In genomic region chr12:6532051-6532926, GRCh38 we compare ENCODE assay signal across 8 cellular contexts. TPM values are rescaled to one million over a fixed set of nuclear protein-coding genes. Genes with fewer than 3 reads are reported as not detected.
A peak's percentile ranks its signal among the peaks of the same experiment; 100 is the strongest.
DNase-seq lines count a peak whose midpoint lies in the region; ATAC-seq and TF ChIP-seq lines count a peak whose summit lies in the region.

No MANE protein-coding gene starts in this region.

- H3K27ac ChIP-seq in adipose tissue (ENCODE audit: low read depth, low read length) = peak overlapping the region; percentile 29
- peak overlapping the region; percentile 97 for H3K27ac ChIP-seq in left ventricle myocardium inferior (replicated peaks)
- peak overlapping the region; percentile 97 for H3K27ac ChIP-seq in psoas muscle
- peak overlapping the region; percentile 90 to 94 for H3K27ac ChIP-seq in uterus

- 24 to 39% (median 25%) methylated on average over 20 of the region's 20 CpGs for WGBS in adipose tissue, 3 donors
- 14 to 23% (median 16%) methylated on average over 20 of the region's 20 CpGs for WGBS in psoas muscle, 3 donors

- H3K36me3 ChIP-seq in left ventricle myocardium inferior (peaks cover 65% of the 10 kb centered on the region), psoas muscle (ENCODE audit: insufficient read depth in 1 of 2, low read depth in 1 of 2) (peaks cover 0 to 65% of the 10 kb centered on the region in 2 donors), uterus (no peaks in the 10 kb centered on the region)

- intact Hi-C loops in left ventricle myocardium inferior (cut with micrococcal nuclease) (no loop called here), psoas muscle (cut with DNase I) (loop anchor here in 1 of 2 donors (5.0 kb wide), 1 partner anchor 40 kb away; the partner anchor contains the start of genes MRPL51 and NCAPD2), uterus (cut with DNase I; ENCODE audit: low total_unique reads) (loop anchor here (10.0 kb wide), 1 partner anchor 197 kb away; no protein-coding TSS in a partner anchor)

- H3K27me3 ChIP-seq in left ventricle myocardium inferior (ENCODE audit: low read depth) (no peaks in the 10 kb centered on the region), psoas muscle (ENCODE audit: insufficient read depth in 3 of 3, low read length in 2 of 3) (no peaks in the 10 kb centered on the region), uterus (no peaks in the 10 kb centered on the region)

- H3K4me3 ChIP-seq in GM12865 (ENCODE audit: low read depth, low read length) = peak overlapping the region; percentile 92
- H3K4me3 ChIP-seq in left ventricle myocardium inferior = peak overlapping the region; percentile 99
- H3K4me3 ChIP-seq in psoas muscle = peak overlapping the region; percentile 86
- no peak overlapping the region for H3K4me3 ChIP-seq in uterus

- peak in 1 of 2 donors; percentile 31 for TF ChIP-seq POLR2A in uterus (IDR thresholded peaks at IDR 0.05)

- DNase-seq in GM12865 (ENCODE audit: low read depth) (peak; percentile 91), LoVo (ENCODE audit: low spot score) (peak; percentile 67), T-helper 1 cell (peak; percentile 60 to 94 (median 74)), left ventricle myocardium inferior (no peak), psoas muscle (peak; percentile 69 to 79), uterus (peak; percentile 61 to 65)

- H3K9me3 ChIP-seq in left ventricle myocardium inferior (replicated peaks) (no peaks in the 10 kb centered on the region), psoas muscle (no peaks in the 10 kb centered on the region), uterus (no peaks in the 10 kb centered on the region)

- peaks cover 59% of the 10 kb centered on the region for H3K4me1 ChIP-seq in left ventricle myocardium inferior
- peaks cover 34% of the 10 kb centered on the region for H3K4me1 ChIP-seq in psoas muscle
- peaks cover 0 to 19% of the 10 kb centered on the region in 2 donors for H3K4me1 ChIP-seq in uterus

- ATAC-seq in psoas muscle (peak in 3 of 4 donors; percentile 10 to 34 (median 31)), HG03139 (IDR thresholded peaks at IDR 0.05; ENCODE audit: unreplicated experiment) (no peak)

- TF ChIP-seq CTCF in GM12865 (IDR thresholded peaks at IDR 0.05; ENCODE audit: insufficient read depth, low read depth, low read length, missing control alignments) (no peak), left ventricle myocardium inferior (IDR thresholded peaks at IDR 0.05; ENCODE audit: borderline replicate concordance) (no peak), psoas muscle (IDR thresholded peaks at IDR 0.05) (no peak), uterus (IDR thresholded peaks at IDR 0.05) (no peak)

RNA-seq across cellular contexts. Expression of gene GAPDH, which starts 2.0 kb away (rescaled TPM):
- 1,000 to 10,000 TPM in 2 of 3 donors, 100 to 1,000 TPM in 1; 763 to 1,731 (median 1,287) TPM for polyA plus RNA-seq in adipose tissue
- 4,161 TPM for total RNA-seq in left ventricle myocardium inferior
- total RNA-seq in psoas muscle = over 10,000 TPM in 2 of 4 donors, 1,000 to 10,000 TPM in 2; 7,136 to 10,782 (median 8,991) TPM
- polyA plus RNA-seq in psoas muscle = over 10,000 TPM in 2 of 3 donors, 1,000 to 10,000 TPM in 1; 9,788 to 18,891 (median 16,487) TPM
- 1,000 to 10,000 TPM in 2 of 4 donors, 100 to 1,000 TPM in 2; 962 to 1,122 (median 1,020) TPM for total RNA-seq in uterus

RNA-seq across cellular contexts. Expression of gene IFFO1, which starts 23.6 kb away (rescaled TPM):
- polyA plus RNA-seq in adipose tissue (10 to 100 TPM in 2 of 3 donors, 1 to 10 TPM in 1; 7.3 to 18.7 (median 15.3) TPM), psoas muscle (1 to 10 TPM; 6.7 to 8.9 (median 8.3) TPM)
- total RNA-seq in left ventricle myocardium inferior (14.4 TPM), psoas muscle (10 to 100 TPM; 12.6 to 26.3 (median 18.0) TPM), uterus (10 to 100 TPM; 17.1 to 50.6 (median 32.8) TPM)

RNA-seq across cellular contexts. Expression of gene NOP2, which starts 35.8 kb away (rescaled TPM):
- polyA plus RNA-seq in adipose tissue (10 to 100 TPM; 11.8 to 42.9 (median 22.0) TPM), psoas muscle (10 to 100 TPM; 44.1 to 67.0 (median 66.4) TPM)
- total RNA-seq in left ventricle myocardium inferior (15.3 TPM), psoas muscle (10 to 100 TPM; 29.8 to 62.2 (median 52.9) TPM), uterus (10 to 100 TPM in 2 of 4 donors, 1 to 10 TPM in 2; 4.1 to 47.6 (median 10.1) TPM)

RNA-seq across cellular contexts. Expression of gene NCAPD2, which starts 38.4 kb away (rescaled TPM):
- polyA plus RNA-seq in adipose tissue (1 to 10 TPM; 5.5 to 7.4 (median 7.1) TPM), psoas muscle (1 to 10 TPM; 3.9 to 9.5 (median 5.9) TPM)
- total RNA-seq in left ventricle myocardium inferior (9.2 TPM), psoas muscle (10 to 100 TPM; 10.1 to 13.4 (median 11.2) TPM), uterus (100 to 1,000 TPM in 1 of 4 donors, 10 to 100 TPM in 2, 1 to 10 TPM in 1; 2.8 to 145 (median 19.3) TPM)

RNA-seq across cellular contexts. Expression of gene MRPL51, which starts 39.2 kb away (rescaled TPM):
- polyA plus RNA-seq in adipose tissue (100 to 1,000 TPM in 1 of 3 donors, 10 to 100 TPM in 2; 74.8 to 100 (median 94.9) TPM), psoas muscle (100 to 1,000 TPM; 153 to 217 (median 180) TPM)
- total RNA-seq in left ventricle myocardium inferior (235 TPM), psoas muscle (100 to 1,000 TPM; 202 to 250 (median 227) TPM), uterus (10 to 100 TPM; 14.1 to 83.7 (median 36.4) TPM)

Comparison
In these comparisons a context has a peak if more than half of its experiments do, and no peak if none do; other contexts are left out.
1. H3K4me3 ChIP-seq: peak in GM12865 (single experiment), left ventricle myocardium inferior (single experiment) and psoas muscle (single experiment); none in uterus (0 of 2).
2. H3K27ac ChIP-seq: peak in every context shown above with its lines; median percentile 97 in left ventricle myocardium inferior; 97 in psoas muscle; 92 in uterus; 29 in adipose tissue.